17 cellular contexts compared by ENCODE assay signal in genomic region chr3:169867584-169868211, GRCh38. TPM values are rescaled to one million over a fixed set of nuclear protein-coding genes. Genes with fewer than 3 reads are reported as not detected.
DNase-seq lines count a peak whose midpoint lies in the region; ATAC-seq, FAIRE-seq and TF ChIP-seq lines count a peak whose summit lies in the region.
"Had no signal": no experiment of that assay in that cellular context is flagged by ENCODE, and none has a peak within 500 bp of the region (broad histone marks: within the 10 kb centered on the region; RNA-seq: fewer than 3 reads in every experiment).

No MANE protein-coding gene starts in this region.

- H3K4me1 ChIP-seq in A549 = peaks cover 7% of the 10 kb centered on the region; the same call in 1 of the 3 replicates
- no peaks in the 10 kb centered on the region for H3K4me1 ChIP-seq in K562 (replicated peaks in 1 of 2; ENCODE audit: control insufficient read depth in 2 of 2, insufficient read depth in 2 of 2, low read length in 2 of 2)
- H3K4me1 ChIP-seq in mucosa of rectum (ENCODE audit: control insufficient read depth in 2 of 2, insufficient read depth in 2 of 2, low read length in 2 of 2) = peaks cover 36 to 48% of the 10 kb centered on the region in 2 donors
- H3K4me1 ChIP-seq in transverse colon = peaks cover 0 to 66% (median 24%) of the 10 kb centered on the region in 4 donors

- H4K20me1 ChIP-seq in K562 (replicated peaks; ENCODE audit: control insufficient read depth, insufficient read depth, low read length) = no peaks in the 10 kb centered on the region

- in situ Hi-C loops in K562 (cut with MboI) = no loop called here
- in situ Hi-C loops in transverse colon (cut with MboI; ENCODE audit: low pct_ligation_motif_present in 1 of 4, low pct_unique_long_range_greater_than_20kb in 1 of 4, low sequenced_read_pairs in 3 of 4) = loop anchor here in 1 of 4 donors (25.0 kb wide), 1 partner anchor 95 kb away; the partner anchor contains the start of gene SEC62

- TF ChIP-seq EP300 in A549 (IDR thresholded peaks at IDR 0.05) (no peak), K562 (IDR thresholded peaks at IDR 0.05; ENCODE audit: low read length) (no peak), transverse colon (IDR thresholded peaks at IDR 0.05; ENCODE audit: low read depth) (no peak)

- intact Hi-C loops in K562 (cut with micrococcal nuclease) = loop anchor here (10.0 kb wide), 1 partner anchor 437 kb away; no protein-coding TSS in a partner anchor
- intact Hi-C loops in transverse colon (cut with DNase I; ENCODE audit: low total_unique reads) = loop anchor here (10.0 kb wide), 1 partner anchor 97 kb away; the partner anchor contains the start of gene SEC62

- TF ChIP-seq CTCF in A549 (IDR thresholded peaks at IDR 0.05) (no peak), K562 (IDR thresholded peaks at IDR 0.05 in 2 of 3, conservative IDR thresholded peaks at IDR 0.05 in 1 of 3; ENCODE audit: insufficient read depth in 2 of 3, low read depth in 1 of 3, low read length in 3 of 3) (no peak), transverse colon (IDR thresholded peaks at IDR 0.05) (no peak)

- no peak overlapping the region for H3K4me2 ChIP-seq in A549
- no peak overlapping the region for H3K4me2 ChIP-seq in K562 (ENCODE audit: insufficient read depth, low read length)

- TF ChIP-seq POLR2A in A549 (IDR thresholded peaks at IDR 0.05; ENCODE audit: low read length) = no peak
- TF ChIP-seq POLR2A in K562 (conservative IDR thresholded peaks at IDR 0.05) = no peak
- TF ChIP-seq POLR2A in transverse colon (IDR thresholded peaks at IDR 0.05) = no peak

- ATAC-seq in A549 = no peak
- no peak for ATAC-seq in K562
- ATAC-seq in HG02885 (IDR thresholded peaks at IDR 0.05; ENCODE audit: poor library complexity, unreplicated experiment) = no peak
- ATAC-seq: GM12878, HCT116 had no signal

- H3K36me3 ChIP-seq in K562 (ENCODE audit: control insufficient read depth, insufficient read depth, low read length) = no peaks in the 10 kb centered on the region
- H3K36me3 ChIP-seq in mucosa of rectum (ENCODE audit: control insufficient read depth in 2 of 2, insufficient read depth in 2 of 2, low read length in 2 of 2) = no peaks in the 10 kb centered on the region
- H3K36me3 ChIP-seq in transverse colon = no peaks in the 10 kb centered on the region

- POLR2A ChIA-PET in A549 (lab: Yijun Ruan, JAX) = no interaction called here
- POLR2A ChIA-PET in K562 (lab: Yijun Ruan, JAX) = no interaction called here

- H3K4me3 ChIP-seq in A549 (no peak overlapping the region), K562 (no peak overlapping the region), mucosa of rectum (ENCODE audit: low read length in 2 of 2) (peak overlapping the region; percentile 70 to 75), transverse colon (peak overlapping the region in 2 of 4 donors; percentile 27 to 57)
- H3K4me3 ChIP-seq: GM12878 had no signal

- CTCF ChIA-PET in A549 (lab: Yijun Ruan, JAX) (interaction anchor here (0.7 kb wide), 2 partner anchors 15 to 36 kb away, joined by 3 read pairs; no protein-coding TSS in a partner anchor), K562 (lab: Yijun Ruan, JAX; ENCODE audit: low intra/inter-chr PET ratio) (no interaction called here)

- H3K27me3 ChIP-seq in K562 (ENCODE audit: control insufficient read depth in 2 of 2, insufficient read depth in 2 of 2, low read length in 2 of 2) (peaks cover 0 to 3% of the 10 kb centered on the region in 2 experiments; a peak in 1 of 5 replicates), mucosa of rectum (ENCODE audit: control insufficient read depth in 2 of 2, insufficient read depth in 2 of 2, low read length in 2 of 2) (no peaks in the 10 kb centered on the region), transverse colon (no peaks in the 10 kb centered on the region)

- no TSS peak for BruUV-seq in K562 (replicated peaks; lab: Mats Ljungman, UMichigan)

- no peak for TF ChIP-seq RAD21 in A549 (conservative IDR thresholded peaks at IDR 0.05 in 1 of 2, IDR thresholded peaks at IDR 0.05 in 1 of 2)
- no peak for TF ChIP-seq RAD21 in K562 (CRISPR knock-in tag; conservative IDR thresholded peaks at IDR 0.05 in 1 of 2, IDR thresholded peaks at IDR 0.05 in 1 of 2)

- no peak for FAIRE-seq in A549 (lab: Jason Lieb, UNC)
- FAIRE-seq in K562 (lab: Jason Lieb, UNC) = no peak
- FAIRE-seq: GM12878, GM18507, H54 had no signal

- no peaks in the 10 kb centered on the region for H3K79me2 ChIP-seq in K562 (ENCODE audit: control insufficient read depth, insufficient read depth, low read length)

- H3K9ac ChIP-seq in K562 (ENCODE audit: insufficient read depth in 1 of 2, low read depth in 2 of 2, low read length in 2 of 2) (no peak overlapping the region), mucosa of rectum (ENCODE audit: low read depth in 1 of 2, low read length in 2 of 2) (no peak overlapping the region)

- no peak for DNase-seq in A549 (ENCODE audit: low read depth in 1 of 2, low spot score in 1 of 2)
- no peak for DNase-seq in K562 (ENCODE audit: extremely low read depth in 1 of 4, low spot score in 3 of 4)
- no peak for DNase-seq in transverse colon
- DNase-seq in stimulated activated CD4-positive, alpha-beta T cell treated with anti-CD3 and anti-CD28 coated beads, Interleukin-4, amount 100 ng/mL, for 24 hours = no peak
- DNase-seq in NCI-H2196 (lab: John Stamatoyannopoulos, UW; ENCODE audit: unreplicated experiment) = no peak
- DNase-seq: 8988T; ACHN; C1 segment of cervical spinal cord; CD4-positive, alpha-beta T cell; DMS79 had no signal

- WGBS in A549 (ENCODE audit: missing lambda C conversion rate) = 80% methylated on average over 3 of the region's 3 CpGs
- WGBS in K562 (ENCODE audit: insufficient coverage, low coverage, missing lambda C conversion rate) = 13% methylated on average over 3 of the region's 3 CpGs
- WGBS in transverse colon (ENCODE audit: low coverage in 1 of 2), 2 donors = 92% methylated on average over 2 to 3 of the region's 3 CpGs

- H3K9me3 ChIP-seq in A549 (no peaks in the 10 kb centered on the region), K562 (replicated peaks; ENCODE audit: control insufficient read depth, insufficient read depth, low read depth, low read length) (no peaks in the 10 kb centered on the region), mucosa of rectum (ENCODE audit: control insufficient read depth in 2 of 2, low read length in 2 of 2) (no peaks in the 10 kb centered on the region), transverse colon (no peaks in the 10 kb centered on the region)

- no peaks in the 10 kb centered on the region for H3K9me1 ChIP-seq in K562 (ENCODE audit: control insufficient read depth, insufficient read depth, low read length)

- H3K27ac ChIP-seq in A549 = no peak overlapping the region
- H3K27ac ChIP-seq in K562 (ENCODE audit: extremely low read depth, low read depth, low read length) = no peak overlapping the region
- no peak overlapping the region for H3K27ac ChIP-seq in mucosa of rectum (ENCODE audit: low read depth in 2 of 2, low read length in 2 of 2)
- H3K27ac ChIP-seq in transverse colon = peak overlapping the region in 3 of 4 donors; percentile 4 to 85 (median 77)

- H2AFZ ChIP-seq in K562 (ENCODE audit: low read depth, low read length) = no peak overlapping the region

RNA-seq across cellular contexts. Expression of gene LRRC31, which starts 2.0 kb away (rescaled TPM):
- polyA plus RNA-seq in A549 (2011; rRNA removed) = 0.27 and 0.37 TPM in 2 replicates
- polyA plus RNA-seq in A549 (2012; cell fraction: cytosol; rRNA removed) = 0.01 TPM in 2 replicates
- polyA plus RNA-seq in A549 (2012; cell fraction: nucleus; rRNA removed) = not detected in 2 replicates
- 0.04 TPM in 2 of 3 replicates, not detected in the other for polyA plus RNA-seq in A549 (2017; fragmentation: RNase III; extraction: RNeasy Plus Mini Kit Qiagen cat#74134 plus additional on column Dnase treatment)
- polyA minus RNA-seq in A549 (2011; rRNA and poly(A)+ RNA removed) = 0.08 TPM in 1 of 2 replicates, not detected in the other
- total RNA-seq in K562 (2011; cell fraction: chromatin; rRNA removed; ENCODE audit: low replicate concordance) = not detected in 2 replicates
- not detected in 2 replicates for total RNA-seq in K562 (2011; cell fraction: nucleolus; rRNA removed)
- total RNA-seq in K562 (2011; cell fraction: nucleoplasm; rRNA removed) = not detected in 2 replicates
- not detected in 2 replicates for total RNA-seq in K562 (2014; rRNA removed)
- not detected in 2 replicates for total RNA-seq in K562 (2014; rRNA removed; fragmentation: Illumina TruSeq; extraction: Trizol)
- total RNA-seq in K562 (2015; rRNA removed; fragmentation: Illumina TruSeq; extraction: Trizol) = not detected in 2 replicates
- total RNA-seq in K562 (2021) = not detected in 2 replicates
- not detected in 2 replicates for polyA plus RNA-seq in K562 (2011; rRNA removed)
- polyA plus RNA-seq in K562 (2011; cell fraction: cytosol; rRNA removed) = not detected in 2 replicates
- polyA plus RNA-seq in K562 (2011; cell fraction: nucleus; rRNA removed) = not detected in 2 replicates
- polyA plus RNA-seq in K562 (2012) = not detected in 2 replicates
- not detected in 2 replicates for polyA plus RNA-seq in K562 (2014; fragmentation: Illumina TruSeq; extraction: Trizol)
- not detected for polyA plus RNA-seq in K562 (2014; fragmentation: Nextera tagmentation; extraction: Ambion mirVana)
- not detected in 2 replicates for polyA plus RNA-seq in K562 (2014; rRNA removed)
- polyA minus RNA-seq in K562 (2011; rRNA and poly(A)+ RNA removed) = not detected in 2 replicates
- not detected in 2 replicates for polyA minus RNA-seq in K562 (2011; cell fraction: cytosol; rRNA and poly(A)+ RNA removed)
- polyA minus RNA-seq in K562 (2011; cell fraction: nucleus; rRNA and poly(A)+ RNA removed) = not detected in 2 replicates
- 10 to 100 TPM; 18.0 to 67.6 (median 44.0) TPM for total RNA-seq in transverse colon
- total RNA-seq: CD4-positive, alpha-beta T cell; G401; GM12878 had no signal

RNA-seq across cellular contexts. Expression of gene SAMD7, which starts 43.7 kb away (rescaled TPM):
- polyA plus RNA-seq in A549 (2011; rRNA removed) (not detected in 2 replicates), A549 (2017; fragmentation: RNase III; extraction: RNeasy Plus Mini Kit Qiagen cat#74134 plus additional on column Dnase treatment) (not detected in 3 replicates), K562 (2011; rRNA removed) (not detected in 2 replicates), K562 (2014; fragmentation: Illumina TruSeq; extraction: Trizol) (not detected in 2 replicates), K562 (2014; fragmentation: Nextera tagmentation; extraction: Ambion mirVana) (not detected), K562 (2014; rRNA removed) (not detected in 2 replicates)
- polyA plus RNA-seq in A549 (2012; cell fraction: cytosol; rRNA removed) = not detected in 2 replicates
- not detected in 2 replicates for polyA plus RNA-seq in A549 (2012; cell fraction: nucleus; rRNA removed)
- polyA minus RNA-seq in A549 (2011; rRNA and poly(A)+ RNA removed) = not detected in 2 replicates
- not detected in 2 replicates for total RNA-seq in K562 (2011; cell fraction: chromatin; rRNA removed; ENCODE audit: low replicate concordance)
- total RNA-seq in K562 (2011; cell fraction: nucleolus; rRNA removed) = not detected in 2 replicates
- total RNA-seq in K562 (2011; cell fraction: nucleoplasm; rRNA removed) = not detected in 2 replicates
- total RNA-seq in K562 (2014; rRNA removed) (not detected in 2 replicates), K562 (2014; rRNA removed; fragmentation: Illumina TruSeq; extraction: Trizol) (not detected in 2 replicates), K562 (2015; rRNA removed; fragmentation: Illumina TruSeq; extraction: Trizol) (not detected in 2 replicates), K562 (2021) (not detected in 2 replicates), transverse colon (not detected)
- polyA plus RNA-seq in K562 (2011; cell fraction: cytosol; rRNA removed) = not detected in 2 replicates
- polyA plus RNA-seq in K562 (2011; cell fraction: nucleus; rRNA removed) = not detected in 2 replicates
- polyA plus RNA-seq in K562 (2012) = not detected in 2 replicates
- polyA minus RNA-seq in K562 (2011; rRNA and poly(A)+ RNA removed) = not detected in 2 replicates
- polyA minus RNA-seq in K562 (2011; cell fraction: cytosol; rRNA and poly(A)+ RNA removed) = not detected in 2 replicates
- not detected in 2 replicates for polyA minus RNA-seq in K562 (2011; cell fraction: nucleus; rRNA and poly(A)+ RNA removed)
- total RNA-seq: CD4-positive, alpha-beta T cell; G401 had no signal

RNA-seq across cellular contexts. Expression of gene LRRC34, which starts 55.0 kb away (rescaled TPM):
- polyA plus RNA-seq in A549 (2011; rRNA removed) (not detected in 2 replicates), A549 (2017; fragmentation: RNase III; extraction: RNeasy Plus Mini Kit Qiagen cat#74134 plus additional on column Dnase treatment) (not detected in 3 replicates), K562 (2011; rRNA removed) (not detected in 2 replicates), K562 (2014; fragmentation: Illumina TruSeq; extraction: Trizol) (not detected in 2 replicates), K562 (2014; fragmentation: Nextera tagmentation; extraction: Ambion mirVana) (under 1 TPM; 0.17 to 0.30 TPM), K562 (2014; rRNA removed) (not detected in 2 replicates)
- polyA plus RNA-seq in A549 (2012; cell fraction: cytosol; rRNA removed) = not detected in 2 replicates
- not detected in 2 replicates for polyA plus RNA-seq in A549 (2012; cell fraction: nucleus; rRNA removed)
- not detected in 2 replicates for polyA minus RNA-seq in A549 (2011; rRNA and poly(A)+ RNA removed)
- total RNA-seq in K562 (2011; cell fraction: chromatin; rRNA removed; ENCODE audit: low replicate concordance) = not detected in 2 replicates
- total RNA-seq in K562 (2011; cell fraction: nucleolus; rRNA removed) = not detected in 2 replicates
- total RNA-seq in K562 (2011; cell fraction: nucleoplasm; rRNA removed) = not detected in 2 replicates
- total RNA-seq in K562 (2014; rRNA removed) (not detected in 2 replicates), K562 (2014; rRNA removed; fragmentation: Illumina TruSeq; extraction: Trizol) (not detected in 2 replicates), K562 (2015; rRNA removed; fragmentation: Illumina TruSeq; extraction: Trizol) (not detected in 2 replicates), K562 (2021) (not detected in 2 replicates), transverse colon (1 to 10 TPM in 2 of 4 donors, not detected in 2; 1.3 to 1.9 TPM)
- polyA plus RNA-seq in K562 (2011; cell fraction: cytosol; rRNA removed) = not detected in 2 replicates
- polyA plus RNA-seq in K562 (2011; cell fraction: nucleus; rRNA removed) = not detected in 2 replicates
- polyA plus RNA-seq in K562 (2012) = 0.07 and 0.22 TPM in 2 replicates
- polyA minus RNA-seq in K562 (2011; rRNA and poly(A)+ RNA removed) = not detected in 2 replicates
- not detected in 2 replicates for polyA minus RNA-seq in K562 (2011; cell fraction: cytosol; rRNA and poly(A)+ RNA removed)
- not detected in 2 replicates for polyA minus RNA-seq in K562 (2011; cell fraction: nucleus; rRNA and poly(A)+ RNA removed)
- total RNA-seq: G401 had no signal

RNA-seq across cellular contexts. Expression of gene LRRIQ4, which starts 55.0 kb away (rescaled TPM):
- polyA plus RNA-seq in A549 (2011; rRNA removed) (not detected in 2 replicates), A549 (2017; fragmentation: RNase III; extraction: RNeasy Plus Mini Kit Qiagen cat#74134 plus additional on column Dnase treatment) (not detected in 3 replicates), K562 (2011; rRNA removed) (not detected in 2 replicates), K562 (2014; fragmentation: Illumina TruSeq; extraction: Trizol) (not detected in 2 replicates), K562 (2014; fragmentation: Nextera tagmentation; extraction: Ambion mirVana) (not detected), K562 (2014; rRNA removed) (not detected in 2 replicates)
- not detected in 2 replicates for polyA plus RNA-seq in A549 (2012; cell fraction: cytosol; rRNA removed)
- polyA plus RNA-seq in A549 (2012; cell fraction: nucleus; rRNA removed) = not detected in 2 replicates
- not detected in 2 replicates for polyA minus RNA-seq in A549 (2011; rRNA and poly(A)+ RNA removed)
- not detected in 2 replicates for total RNA-seq in K562 (2011; cell fraction: chromatin; rRNA removed; ENCODE audit: low replicate concordance)
- total RNA-seq in K562 (2011; cell fraction: nucleolus; rRNA removed) = not detected in 2 replicates
- total RNA-seq in K562 (2011; cell fraction: nucleoplasm; rRNA removed) = not detected in 2 replicates
- total RNA-seq in K562 (2014; rRNA removed) (not detected in 2 replicates), K562 (2014; rRNA removed; fragmentation: Illumina TruSeq; extraction: Trizol) (not detected in 2 replicates), K562 (2015; rRNA removed; fragmentation: Illumina TruSeq; extraction: Trizol) (not detected in 2 replicates), K562 (2021) (not detected in 2 replicates), transverse colon (not detected)
- polyA plus RNA-seq in K562 (2011; cell fraction: cytosol; rRNA removed) = not detected in 2 replicates
- polyA plus RNA-seq in K562 (2011; cell fraction: nucleus; rRNA removed) = not detected in 2 replicates
- not detected in 2 replicates for polyA plus RNA-seq in K562 (2012)
- polyA minus RNA-seq in K562 (2011; rRNA and poly(A)+ RNA removed) = not detected in 2 replicates
- polyA minus RNA-seq in K562 (2011; cell fraction: cytosol; rRNA and poly(A)+ RNA removed) = not detected in 2 replicates
- not detected in 2 replicates for polyA minus RNA-seq in K562 (2011; cell fraction: nucleus; rRNA and poly(A)+ RNA removed)
- total RNA-seq: CD4-positive, alpha-beta T cell; G401 had no signal

Comparison
In these comparisons a context has a peak if more than half of its experiments do, and no peak if none do; other contexts are left out.
1. H3K27ac ChIP-seq: peak in transverse colon (3 of 4); none in A549 (0 of 2), K562 (single experiment) and mucosa of rectum (0 of 2).
2. H3K4me3 ChIP-seq: peak in mucosa of rectum (2 of 2); none in A549 (single experiment) and K562 (single experiment).
3. RNA of gene LRRC31, which starts 2.0 kb away (total RNA-seq): 18.0 to 67.6 TPM in transverse colon; not detected in K562; every median in the first group is over 10 times any median in the second.
4. Of the 35 proteins assayed by ChIP-seq in both K562 and A549: peak only in K562: CEBPB; only in A549: MAFK; in both: none; in neither: 33.